1 cellular context compared by ENCODE assay signal in the genomic region with DNA sequence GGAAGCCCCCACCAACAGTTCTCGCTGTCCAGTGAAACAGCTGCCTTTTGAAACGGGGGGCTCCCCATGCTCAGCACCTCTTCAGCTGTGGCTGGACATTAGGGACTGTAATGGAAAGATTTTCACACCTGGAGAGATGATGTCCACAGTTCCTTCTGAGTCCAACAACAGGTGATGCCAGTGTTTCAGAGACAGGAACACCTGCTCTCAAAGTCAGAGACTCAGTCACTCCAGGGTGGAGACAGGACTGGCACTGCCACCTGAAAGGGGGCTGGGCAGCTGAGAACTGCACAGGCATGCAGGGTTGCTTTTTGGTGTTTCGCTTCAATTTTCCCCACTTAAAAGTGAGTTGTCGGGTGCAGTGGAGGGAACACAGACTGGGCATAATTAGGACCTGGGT.
TF ChIP-seq lines count a peak whose summit lies in the region.

No MANE protein-coding gene starts in this region.

TF ChIP-seq in WTC11, 78 proteins besides CTCF, POLR2A, EP300 and RAD21 (continued from another document):
- TF ChIP-seq, protein P1, sequence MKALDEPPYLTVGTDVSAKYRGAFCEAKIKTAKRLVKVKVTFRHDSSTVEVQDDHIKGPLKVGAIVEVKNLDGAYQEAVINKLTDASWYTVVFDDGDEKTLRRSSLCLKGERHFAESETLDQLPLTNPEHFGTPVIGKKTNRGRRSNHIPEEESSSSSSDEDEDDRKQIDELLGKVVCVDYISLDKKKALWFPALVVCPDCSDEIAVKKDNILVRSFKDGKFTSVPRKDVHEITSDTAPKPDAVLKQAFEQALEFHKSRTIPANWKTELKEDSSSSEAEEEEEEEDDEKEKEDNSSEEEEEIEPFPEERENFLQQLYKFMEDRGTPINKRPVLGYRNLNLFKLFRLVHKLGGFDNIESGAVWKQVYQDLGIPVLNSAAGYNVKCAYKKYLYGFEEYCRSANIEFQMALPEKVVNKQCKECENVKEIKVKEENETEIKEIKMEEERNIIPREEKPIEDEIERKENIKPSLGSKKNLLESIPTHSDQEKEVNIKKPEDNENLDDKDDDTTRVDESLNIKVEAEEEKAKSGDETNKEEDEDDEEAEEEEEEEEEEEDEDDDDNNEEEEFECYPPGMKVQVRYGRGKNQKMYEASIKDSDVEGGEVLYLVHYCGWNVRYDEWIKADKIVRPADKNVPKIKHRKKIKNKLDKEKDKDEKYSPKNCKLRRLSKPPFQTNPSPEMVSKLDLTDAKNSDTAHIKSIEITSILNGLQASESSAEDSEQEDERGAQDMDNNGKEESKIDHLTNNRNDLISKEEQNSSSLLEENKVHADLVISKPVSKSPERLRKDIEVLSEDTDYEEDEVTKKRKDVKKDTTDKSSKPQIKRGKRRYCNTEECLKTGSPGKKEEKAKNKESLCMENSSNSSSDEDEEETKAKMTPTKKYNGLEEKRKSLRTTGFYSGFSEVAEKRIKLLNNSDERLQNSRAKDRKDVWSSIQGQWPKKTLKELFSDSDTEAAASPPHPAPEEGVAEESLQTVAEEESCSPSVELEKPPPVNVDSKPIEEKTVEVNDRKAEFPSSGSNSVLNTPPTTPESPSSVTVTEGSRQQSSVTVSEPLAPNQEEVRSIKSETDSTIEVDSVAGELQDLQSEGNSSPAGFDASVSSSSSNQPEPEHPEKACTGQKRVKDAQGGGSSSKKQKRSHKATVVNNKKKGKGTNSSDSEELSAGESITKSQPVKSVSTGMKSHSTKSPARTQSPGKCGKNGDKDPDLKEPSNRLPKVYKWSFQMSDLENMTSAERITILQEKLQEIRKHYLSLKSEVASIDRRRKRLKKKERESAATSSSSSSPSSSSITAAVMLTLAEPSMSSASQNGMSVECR (CRISPR knock-in tag; IDR thresholded peaks at IDR 0.05; ENCODE audit: borderline replicate concordance): no peak
- TF ChIP-seq JAZF1 (CRISPR knock-in tag; IDR thresholded peaks at IDR 0.05) (no peak), GTF2I (CRISPR knock-in tag; conservative IDR thresholded peaks at IDR 0.05) (no peak), ZNF416 (CRISPR knock-in tag; IDR thresholded peaks at IDR 0.05) (no peak), TP53 (CRISPR knock-in tag; IDR thresholded peaks at IDR 0.05) (no peak), TEAD4 (CRISPR knock-in tag; IDR thresholded peaks at IDR 0.05) (no peak)
- TF ChIP-seq, protein P2, sequence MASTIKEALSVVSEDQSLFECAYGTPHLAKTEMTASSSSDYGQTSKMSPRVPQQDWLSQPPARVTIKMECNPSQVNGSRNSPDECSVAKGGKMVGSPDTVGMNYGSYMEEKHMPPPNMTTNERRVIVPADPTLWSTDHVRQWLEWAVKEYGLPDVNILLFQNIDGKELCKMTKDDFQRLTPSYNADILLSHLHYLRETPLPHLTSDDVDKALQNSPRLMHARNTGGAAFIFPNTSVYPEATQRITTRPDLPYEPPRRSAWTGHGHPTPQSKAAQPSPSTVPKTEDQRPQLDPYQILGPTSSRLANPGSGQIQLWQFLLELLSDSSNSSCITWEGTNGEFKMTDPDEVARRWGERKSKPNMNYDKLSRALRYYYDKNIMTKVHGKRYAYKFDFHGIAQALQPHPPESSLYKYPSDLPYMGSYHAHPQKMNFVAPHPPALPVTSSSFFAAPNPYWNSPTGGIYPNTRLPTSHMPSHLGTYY (CRISPR knock-in tag; IDR thresholded peaks at IDR 0.05): no peak
- TF ChIP-seq, protein P3, sequence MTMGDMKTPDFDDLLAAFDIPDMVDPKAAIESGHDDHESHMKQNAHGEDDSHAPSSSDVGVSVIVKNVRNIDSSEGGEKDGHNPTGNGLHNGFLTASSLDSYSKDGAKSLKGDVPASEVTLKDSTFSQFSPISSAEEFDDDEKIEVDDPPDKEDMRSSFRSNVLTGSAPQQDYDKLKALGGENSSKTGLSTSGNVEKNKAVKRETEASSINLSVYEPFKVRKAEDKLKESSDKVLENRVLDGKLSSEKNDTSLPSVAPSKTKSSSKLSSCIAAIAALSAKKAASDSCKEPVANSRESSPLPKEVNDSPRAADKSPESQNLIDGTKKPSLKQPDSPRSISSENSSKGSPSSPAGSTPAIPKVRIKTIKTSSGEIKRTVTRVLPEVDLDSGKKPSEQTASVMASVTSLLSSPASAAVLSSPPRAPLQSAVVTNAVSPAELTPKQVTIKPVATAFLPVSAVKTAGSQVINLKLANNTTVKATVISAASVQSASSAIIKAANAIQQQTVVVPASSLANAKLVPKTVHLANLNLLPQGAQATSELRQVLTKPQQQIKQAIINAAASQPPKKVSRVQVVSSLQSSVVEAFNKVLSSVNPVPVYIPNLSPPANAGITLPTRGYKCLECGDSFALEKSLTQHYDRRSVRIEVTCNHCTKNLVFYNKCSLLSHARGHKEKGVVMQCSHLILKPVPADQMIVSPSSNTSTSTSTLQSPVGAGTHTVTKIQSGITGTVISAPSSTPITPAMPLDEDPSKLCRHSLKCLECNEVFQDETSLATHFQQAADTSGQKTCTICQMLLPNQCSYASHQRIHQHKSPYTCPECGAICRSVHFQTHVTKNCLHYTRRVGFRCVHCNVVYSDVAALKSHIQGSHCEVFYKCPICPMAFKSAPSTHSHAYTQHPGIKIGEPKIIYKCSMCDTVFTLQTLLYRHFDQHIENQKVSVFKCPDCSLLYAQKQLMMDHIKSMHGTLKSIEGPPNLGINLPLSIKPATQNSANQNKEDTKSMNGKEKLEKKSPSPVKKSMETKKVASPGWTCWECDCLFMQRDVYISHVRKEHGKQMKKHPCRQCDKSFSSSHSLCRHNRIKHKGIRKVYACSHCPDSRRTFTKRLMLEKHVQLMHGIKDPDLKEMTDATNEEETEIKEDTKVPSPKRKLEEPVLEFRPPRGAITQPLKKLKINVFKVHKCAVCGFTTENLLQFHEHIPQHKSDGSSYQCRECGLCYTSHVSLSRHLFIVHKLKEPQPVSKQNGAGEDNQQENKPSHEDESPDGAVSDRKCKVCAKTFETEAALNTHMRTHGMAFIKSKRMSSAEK (CRISPR knock-in tag; IDR thresholded peaks at IDR 0.05; ENCODE audit: borderline replicate concordance): no peak
